ENCODE assay signal across 36 cellular contexts in the genomic region with DNA sequence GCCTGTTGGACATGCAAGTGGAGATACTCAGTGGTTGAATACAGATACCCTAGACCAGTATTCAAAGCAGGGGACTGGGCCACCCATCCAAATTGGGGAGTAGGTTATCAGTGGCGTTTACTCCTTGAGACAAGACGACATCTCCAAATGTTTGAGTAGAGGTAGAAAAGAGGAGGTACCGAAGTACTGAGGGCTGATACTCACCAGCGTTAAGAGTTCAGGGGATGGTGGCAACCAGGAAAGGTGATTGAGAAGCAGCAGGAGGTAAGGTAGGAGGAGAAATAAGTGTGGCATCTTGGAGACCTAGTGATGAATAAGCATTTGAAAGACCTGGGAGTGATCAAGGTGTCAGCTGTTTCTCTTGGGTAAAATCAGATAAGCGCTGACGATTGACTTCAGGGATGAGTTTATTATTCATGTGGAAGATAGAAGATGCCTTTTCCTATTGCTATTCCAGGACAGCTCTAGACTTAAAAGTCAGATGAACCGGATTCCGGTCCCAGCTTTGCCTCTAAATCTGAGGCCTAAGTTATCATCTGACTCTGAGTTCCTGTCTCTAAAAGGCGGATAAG.
"Had no signal": no experiment of that assay in that cellular context is flagged by ENCODE, and none has a peak within 500 bp of the region (broad histone marks: within the 10 kb centered on the region; RNA-seq: fewer than 3 reads in every experiment).

No MANE protein-coding gene starts in this region.

- H3K27ac ChIP-seq: KMS-11, PC-9, RWPE1, VCaP had no signal

- H3K4me1 Mint-ChIP-seq: activated B cell treated with CpG ODN at 0.5 μM for 24 hours had no signal

- H3K9ac ChIP-seq: KMS-11 had no signal

- H3K4me3 Mint-ChIP-seq: activated B cell treated with CpG ODN at 0.5 μM for 24 hours; activated CD4-positive, alpha-beta memory T cell treated with anti-CD3 and anti-CD28 coated beads for 36 hours; activated naive CD4-positive, alpha-beta T cell treated with anti-CD3 and anti-CD28 coated beads, Interleukin-2, amount 10 ng/mL, durations not matched to agents 7 days and 5 days; activated naive CD8-positive, alpha-beta T cell; activated naive CD8-positive, alpha-beta T cell treated with anti-CD3 and anti-CD28 coated beads, Interleukin-2, amount 50 U/mL, for 24 hours; activated T-cell treated with anti-CD3 and anti-CD28 coated beads, Interleukin-2, amount 50 U/mL, for 4 hours; activated T-helper 1 cell treated with anti-CD3 and anti-CD28 coated beads, Interleukin-12 subunit alpha, Interleukin-12 subunit beta, Interleukin-2, Interleukin-4 antibody, amounts not matched to agents 30 ng/mL and 10 ng/mL and 1 ng/mL, durations not matched to agents 14 hours and 24 hours and 36 hours; brain had no signal

- H3K27ac Mint-ChIP-seq: activated B cell treated with CpG ODN at 0.5 μM for 24 hours; activated CD4-positive, alpha-beta memory T cell treated with anti-CD3 and anti-CD28 coated beads for 36 hours; activated naive CD8-positive, alpha-beta T cell; activated naive CD8-positive, alpha-beta T cell treated with anti-CD3 and anti-CD28 coated beads, Interleukin-2, amount 50 U/mL, for 24 hours; activated T-helper 1 cell treated with anti-CD3 and anti-CD28 coated beads, Interleukin-12 subunit alpha, Interleukin-12 subunit beta, Interleukin-2, Interleukin-4 antibody, amounts not matched to agents 30 ng/mL and 10 ng/mL and 1 ng/mL, durations not matched to agents 14 hours and 24 hours and 36 hours; brain had no signal

- H3K36me3 Mint-ChIP-seq: activated naive CD4-positive, alpha-beta T cell treated with anti-CD3 and anti-CD28 coated beads, Interleukin-2, amount 10 ng/mL, durations not matched to agents 7 days and 5 days had no signal

- DNase-seq: activated B cell treated with CpG ODN at 0.5 μM for 24 hours; activated CD4-positive, alpha-beta memory T cell treated with anti-CD3 and anti-CD28 coated beads for 36 hours; activated CD4-positive, alpha-beta T cell treated with anti-CD3 and anti-CD28 coated beads for 4 hours; activated CD4-positive, alpha-beta T cell treated with anti-CD3 and anti-CD28 coated beads, Interleukin-2, amount 50 U/mL, for 1 hour; activated CD4-positive, CD25-positive, alpha-beta regulatory T cell treated with anti-CD3 and anti-CD28 coated beads, Interleukin-2, amount 50 U/mL, for 72 hours; activated CD8-positive, alpha-beta memory T cell treated with anti-CD3 and anti-CD28 coated beads, Interleukin-2, amount 50 U/mL, for 4 hours; activated effector memory CD4-positive, alpha-beta T cell treated with Interleukin-2 at 50 U/mL for 16 hours; activated naive CD4-positive, alpha-beta T cell treated with anti-CD3 and anti-CD28 coated beads, Interleukin-2, amount 10 ng/mL, durations not matched to agents 7 days and 5 days; activated naive CD8-positive, alpha-beta T cell treated with anti-CD3 and anti-CD28 coated beads, Interleukin-2, amount 50 U/mL, for 24 hours; activated T-cell treated with anti-CD3 and anti-CD28 coated beads for 4 hours; activated T-cell treated with anti-CD3 and anti-CD28 coated beads, Interleukin-2, amount 50 U/mL, for 4 hours; anterior cingulate cortex; NCI-H1092 treated with DMSO at 0.1 percent for 48 hours; NCI-H1417; NCI-H146; NCI-H187; NCI-H2029 treated with DMSO at 0.1 percent for 48 hours; NCI-H2107; NCI-H2171; NCI-H510A; NCI-H526; NCI-H748 treated with DMSO at 0.1 percent for 48 hours; NK-92 treated with Interleukin-12 subunit alpha and Interleukin-12 subunit beta, amount 100 ng/mL, for 24 hours; SIG-M5; T-helper 1 cell; T-helper 2 cell; T-helper 9 cell had no signal

- H3K27me3 Mint-ChIP-seq: activated B cell treated with CpG ODN at 0.5 μM for 24 hours; activated CD4-positive, alpha-beta memory T cell treated with anti-CD3 and anti-CD28 coated beads for 36 hours; activated naive CD4-positive, alpha-beta T cell treated with anti-CD3 and anti-CD28 coated beads, Interleukin-2, amount 10 ng/mL, durations not matched to agents 7 days and 5 days; activated naive CD8-positive, alpha-beta T cell; activated naive CD8-positive, alpha-beta T cell treated with anti-CD3 and anti-CD28 coated beads, Interleukin-2, amount 50 U/mL, for 24 hours; brain had no signal

- H2AFZ ChIP-seq: PC-9 had no signal

- H3K4me2 ChIP-seq: KMS-11, PC-9 had no signal

- H3K4me3 ChIP-seq: PC-9 had no signal

- H3K9me3 Mint-ChIP-seq: activated B cell treated with CpG ODN at 0.5 μM for 24 hours; activated CD4-positive, alpha-beta memory T cell treated with anti-CD3 and anti-CD28 coated beads for 36 hours; activated naive CD4-positive, alpha-beta T cell treated with anti-CD3 and anti-CD28 coated beads, Interleukin-2, amount 10 ng/mL, durations not matched to agents 7 days and 5 days; activated naive CD8-positive, alpha-beta T cell treated with anti-CD3 and anti-CD28 coated beads, Interleukin-2, amount 50 U/mL, for 24 hours; activated T-cell treated with anti-CD3 and anti-CD28 coated beads, Interleukin-2, amount 50 U/mL, for 4 hours; activated T-helper 1 cell treated with anti-CD3 and anti-CD28 coated beads, Interleukin-12 subunit alpha, Interleukin-12 subunit beta, Interleukin-2, Interleukin-4 antibody, amounts not matched to agents 30 ng/mL and 10 ng/mL and 1 ng/mL, durations not matched to agents 14 hours and 24 hours and 36 hours; brain had no signal

- ATAC-seq: activated naive CD8-positive, alpha-beta T cell treated with anti-CD3 and anti-CD28 coated beads, Interleukin-2, amount 50 U/mL, for 24 hours; activated T-cell treated with anti-CD3 and anti-CD28 coated beads, Interleukin-2, amount 50 U/mL, for 4 hours; Right ventricle myocardium inferior; SK-N-SH treated with all-trans-retinoic acid at 6 μM for 48 hours had no signal
